8 cellular contexts compared by ENCODE assay signal in the genomic region with DNA sequence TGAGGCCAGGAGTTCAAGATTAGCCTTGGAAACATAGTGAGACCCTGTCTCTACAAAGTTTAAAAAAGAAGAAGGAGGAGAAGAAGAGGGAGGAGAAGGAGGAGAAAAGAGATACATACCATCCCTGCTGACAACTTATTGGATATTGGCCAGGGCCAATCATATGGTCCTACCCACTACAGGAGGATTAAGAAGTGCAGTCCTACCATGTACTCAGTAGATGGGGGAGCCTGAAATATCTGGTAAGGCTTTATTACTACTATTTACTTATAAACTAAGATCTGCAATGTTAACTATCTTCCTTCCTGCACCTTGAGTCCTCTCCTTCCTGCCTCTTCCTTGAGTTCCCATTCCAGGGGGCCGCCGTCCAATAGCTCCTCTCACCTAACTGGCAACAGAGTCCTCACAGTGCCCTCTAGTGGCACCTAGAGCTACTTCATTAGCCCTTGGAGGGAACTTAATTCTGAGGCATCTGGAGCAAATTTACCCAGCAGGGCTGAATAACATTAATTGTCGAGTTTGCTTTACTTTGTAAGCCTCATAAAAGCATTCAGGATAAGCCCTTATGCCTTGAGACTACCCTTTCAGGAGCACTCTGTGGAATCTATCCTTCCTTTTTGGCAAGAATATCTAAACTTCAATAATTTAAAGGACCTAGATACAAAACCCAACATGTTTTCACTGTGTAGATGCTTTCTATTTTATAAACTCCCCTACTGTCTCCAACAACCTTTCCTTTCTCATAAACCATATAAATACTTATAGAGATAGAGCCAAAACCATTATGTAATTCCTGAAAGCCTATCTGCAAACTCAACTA. TPM values are rescaled to one million over a fixed set of nuclear protein-coding genes. Genes with fewer than 3 reads are reported as not detected.
DNase-seq lines count a peak whose midpoint lies in the region; ATAC-seq and TF ChIP-seq lines count a peak whose summit lies in the region.

No MANE protein-coding gene starts in this region.

- H3K9me3 Mint-ChIP-seq in activated naive CD4-positive, alpha-beta T cell treated with anti-CD3 and anti-CD28 coated beads, Interleukin-2, amount 50 U/mL, for 72 hours: no peaks in the 10 kb centered on the region

- H3K9me3 ChIP-seq in SJSA1 (replicated peaks): no peaks in the 10 kb centered on the region
- no peaks in the 10 kb centered on the region for H3K9me3 ChIP-seq in psoas muscle

- intact Hi-C loops in head of caudate nucleus (cut with DNase I) (loop anchor here (5.0 kb wide), 2 partner anchors 167 to 253 kb away; no protein-coding TSS in a partner anchor), psoas muscle (cut with DNase I) (loop anchor here in 1 of 2 donors (5.0 kb wide), 2 partner anchors 53 to 253 kb away; no protein-coding TSS in a partner anchor)

- H3K36me3 ChIP-seq in SJSA1 (no peaks in the 10 kb centered on the region), psoas muscle (ENCODE audit: insufficient read depth in 1 of 2, low read depth in 1 of 2) (no peaks in the 10 kb centered on the region)

- H3K4me1 ChIP-seq in SJSA1 (replicated peaks) (no peaks in the 10 kb centered on the region), psoas muscle (no peaks in the 10 kb centered on the region)

- TF ChIP-seq CTCF in psoas muscle (IDR thresholded peaks at IDR 0.05): peak; percentile 68

- peak; percentile 77 to 78 for ATAC-seq in activated naive CD4-positive, alpha-beta T cell treated with anti-CD3 and anti-CD28 coated beads, Interleukin-2, amount 50 U/mL, for 72 hours
- peak; percentile 75 to 96 (median 88) for ATAC-seq in psoas muscle
- no peak for ATAC-seq in HG03571 (IDR thresholded peaks at IDR 0.05; ENCODE audit: unreplicated experiment)

- H3K27me3 ChIP-seq in SJSA1 (replicated peaks) (no peaks in the 10 kb centered on the region), psoas muscle (ENCODE audit: insufficient read depth in 3 of 3, low read length in 2 of 3) (no peaks in the 10 kb centered on the region)

- H3K36me3 Mint-ChIP-seq in activated naive CD4-positive, alpha-beta T cell treated with anti-CD3 and anti-CD28 coated beads, Interleukin-2, amount 50 U/mL, for 72 hours: no peaks in the 10 kb centered on the region

- DNase-seq in NK-92 treated with Interleukin-12 subunit alpha and Interleukin-12 subunit beta, amount 100 ng/mL, for 24 hours (lab: John Stamatoyannopoulos, UW): peak; percentile 33
- DNase-seq in NK-92 (lab: John Stamatoyannopoulos, UW; ENCODE audit: unreplicated experiment) (no peak), LoVo (ENCODE audit: low spot score) (peak; percentile 65), SJSA1 (ENCODE audit: low read depth in 1 of 2, low spot score in 2 of 2) (peak; percentile 30 to 48), head of caudate nucleus (peak in 41 of 42 donors; percentile 12 to 88 (median 67)), psoas muscle (peak in 1 of 2 donors; percentile 48)
- peak in 1 of 2 donors; percentile 62 for DNase-seq in activated naive CD4-positive, alpha-beta T cell treated with anti-CD3 and anti-CD28 coated beads, Interleukin-2, amount 50 U/mL, for 72 hours (ENCODE audit: low spot score in 2 of 2)

- H3K27ac ChIP-seq in SJSA1: no peak overlapping the region
- no peak overlapping the region for H3K27ac ChIP-seq in psoas muscle

- H3K27ac Mint-ChIP-seq in activated naive CD4-positive, alpha-beta T cell treated with anti-CD3 and anti-CD28 coated beads, Interleukin-2, amount 50 U/mL, for 72 hours: no peak overlapping the region

- WGBS in psoas muscle, 3 donors: 2 to 6% (median 4%) methylated on average over 3 of the region's 3 CpGs

- H3K4me3 ChIP-seq in SJSA1 (no peak overlapping the region), psoas muscle (no peak overlapping the region)

RNA-seq across cellular contexts. Expression of a gene that starts 39.1 kb away (rescaled TPM):
- total RNA-seq in SJSA1 (2014; rRNA removed; shearing (Covaris generic)): 13.3 and 16.4 TPM in 2 replicates
- total RNA-seq in activated naive CD4-positive, alpha-beta T cell treated with anti-CD3 and anti-CD28 coated beads, Interleukin-2, amount 50 U/mL, for 72 hours: 10 to 100 TPM; 18.5 to 21.1 TPM
- 10 to 100 TPM; 16.3 to 24.2 (median 20.0) TPM for total RNA-seq in psoas muscle
- 10 to 100 TPM in 2 of 3 donors, 1 to 10 TPM in 1; 6.5 to 16.4 (median 12.2) TPM for polyA plus RNA-seq in psoas muscle
